Comparison of ENCODE assay signal across 1 cellular context in genomic region chr22:19764050-19764593, GRCh38.
TF ChIP-seq lines count a peak whose summit lies in the region.

No MANE protein-coding gene starts in this region.

TF ChIP-seq in H1, 55 proteins besides CTCF, POLR2A, EP300 and RAD21:
- TF ChIP-seq SIRT6 (IDR thresholded peaks at IDR 0.05; ENCODE audit: low read length) (no peak), SP4 (IDR thresholded peaks at IDR 0.05; ENCODE audit: low read length) (no peak), CHD7 (IDR thresholded peaks at IDR 0.05; ENCODE audit: insufficient replicate concordance, low read length) (no peak), SP1 (IDR thresholded peaks at IDR 0.05; ENCODE audit: low read depth, low read length) (no peak), CBX8 (IDR thresholded peaks at IDR 0.05; ENCODE audit: borderline replicate concordance, low read depth, low read length) (peak; percentile 84; the same call in 1 of the 2 replicates), RNF2 (IDR thresholded peaks at IDR 0.05; ENCODE audit: borderline replicate concordance, low read depth, low read length, missing control alignments, poor library complexity, severe bottlenecking) (peak; percentile 17), EZH2 (IDR thresholded peaks at IDR 0.05; ENCODE audit: low read depth, low read length, severe bottlenecking) (peak; percentile 85), TAF1 (IDR thresholded peaks at IDR 0.05; ENCODE audit: low read depth, low read length) (no peak), NANOG (IDR thresholded peaks at IDR 0.05; ENCODE audit: insufficient read depth, low read depth, low read length, poor library complexity, severe bottlenecking) (no peak), TCF12 (IDR thresholded peaks at IDR 0.05; ENCODE audit: low read depth, low read length) (no peak), CHD2 (IDR thresholded peaks at IDR 0.05; ENCODE audit: low read length) (no peak), E2F6 (IDR thresholded peaks at IDR 0.05) (0 out of 2 replicates have a peak, but pooled peaks have one; percentile 17), SUZ12 (IDR thresholded peaks at IDR 0.05; ENCODE audit: low read length) (peak; percentile 52)
